In genomic region chr14:102319351-102320032, GRCh38 we compare ENCODE assay signal across 1 cellular context.
A peak's percentile ranks its signal among the peaks of the same experiment; 100 is the strongest.
TF ChIP-seq lines count a peak whose summit lies in the region.

Gene ZNF839 (plus strand): TSS chr14:102319746. CDS start chr14:102319766, 20 bp downstream.

TF ChIP-seq in HEK293, 187 proteins besides CTCF, POLR2A, EP300 and RAD21 (continued from another document and continues in another):
- TF ChIP-seq, protein P1, sequence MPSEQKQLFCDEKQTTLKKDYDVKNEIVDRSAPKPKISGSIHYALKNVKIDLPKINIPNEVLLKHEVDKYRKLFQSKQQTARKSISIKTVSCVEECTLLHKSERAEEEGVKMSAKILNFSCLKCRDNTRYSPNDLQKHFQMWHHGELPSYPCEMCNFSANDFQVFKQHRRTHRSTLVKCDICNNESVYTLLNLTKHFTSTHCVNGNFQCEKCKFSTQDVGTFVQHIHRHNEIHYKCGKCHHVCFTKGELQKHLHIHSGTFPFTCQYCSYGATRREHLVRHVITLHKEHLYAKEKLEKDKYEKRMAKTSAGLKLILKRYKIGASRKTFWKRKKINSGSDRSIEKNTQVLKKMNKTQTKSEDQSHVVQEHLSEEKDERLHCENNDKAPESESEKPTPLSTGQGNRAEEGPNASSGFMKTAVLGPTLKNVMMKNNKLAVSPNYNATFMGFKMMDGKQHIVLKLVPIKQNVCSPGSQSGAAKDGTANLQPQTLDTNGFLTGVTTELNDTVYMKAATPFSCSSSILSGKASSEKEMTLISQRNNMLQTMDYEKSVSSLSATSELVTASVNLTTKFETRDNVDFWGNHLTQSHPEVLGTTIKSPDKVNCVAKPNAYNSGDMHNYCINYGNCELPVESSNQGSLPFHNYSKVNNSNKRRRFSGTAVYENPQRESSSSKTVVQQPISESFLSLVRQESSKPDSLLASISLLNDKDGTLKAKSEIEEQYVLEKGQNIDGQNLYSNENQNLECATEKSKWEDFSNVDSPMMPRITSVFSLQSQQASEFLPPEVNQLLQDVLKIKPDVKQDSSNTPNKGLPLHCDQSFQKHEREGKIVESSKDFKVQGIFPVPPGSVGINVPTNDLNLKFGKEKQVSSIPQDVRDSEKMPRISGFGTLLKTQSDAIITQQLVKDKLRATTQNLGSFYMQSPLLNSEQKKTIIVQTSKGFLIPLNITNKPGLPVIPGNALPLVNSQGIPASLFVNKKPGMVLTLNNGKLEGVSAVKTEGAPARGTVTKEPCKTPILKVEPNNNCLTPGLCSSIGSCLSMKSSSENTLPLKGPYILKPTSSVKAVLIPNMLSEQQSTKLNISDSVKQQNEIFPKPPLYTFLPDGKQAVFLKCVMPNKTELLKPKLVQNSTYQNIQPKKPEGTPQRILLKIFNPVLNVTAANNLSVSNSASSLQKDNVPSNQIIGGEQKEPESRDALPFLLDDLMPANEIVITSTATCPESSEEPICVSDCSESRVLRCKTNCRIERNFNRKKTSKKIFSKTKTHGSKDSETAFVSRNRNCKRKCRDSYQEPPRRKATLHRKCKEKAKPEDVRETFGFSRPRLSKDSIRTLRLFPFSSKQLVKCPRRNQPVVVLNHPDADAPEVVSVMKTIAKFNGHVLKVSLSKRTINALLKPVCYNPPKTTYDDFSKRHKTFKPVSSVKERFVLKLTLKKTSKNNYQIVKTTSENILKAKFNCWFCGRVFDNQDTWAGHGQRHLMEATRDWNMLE (tag by site-specific recombination; conservative IDR thresholded peaks at IDR 0.05; ENCODE audit: low read depth) = 0 out of 2 replicates have a peak, but pooled peaks have one; percentile 16
- TF ChIP-seq ZNF777 (tag by site-specific recombination; IDR thresholded peaks at IDR 0.05; ENCODE audit: borderline replicate concordance) = no peak
- no peak for TF ChIP-seq HIC1 (tag by site-specific recombination; IDR thresholded peaks at IDR 0.05)
- no peak for TF ChIP-seq ZNF146 (tag by site-specific recombination; IDR thresholded peaks at IDR 0.05)
- TF ChIP-seq, protein P2, sequence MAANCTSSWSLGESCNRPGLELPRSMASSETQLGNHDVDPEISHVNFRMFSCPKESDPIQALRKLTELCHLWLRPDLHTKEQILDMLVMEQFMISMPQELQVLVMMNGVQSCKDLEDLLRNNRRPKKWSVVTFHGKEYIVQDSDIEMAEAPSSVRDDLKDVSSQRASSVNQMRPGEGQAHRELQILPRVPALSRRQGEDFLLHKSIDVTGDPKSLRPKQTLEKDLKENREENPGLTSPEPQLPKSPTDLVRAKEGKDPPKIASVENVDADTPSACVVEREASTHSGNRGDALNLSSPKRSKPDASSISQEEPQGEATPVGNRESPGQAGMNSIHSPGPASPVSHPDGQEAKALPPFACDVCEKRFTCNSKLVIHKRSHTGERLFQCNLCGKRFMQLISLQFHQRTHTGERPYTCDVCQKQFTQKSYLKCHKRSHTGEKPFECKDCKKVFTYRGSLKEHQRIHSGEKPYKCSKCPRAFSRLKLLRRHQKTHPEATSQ (tag by site-specific recombination; IDR thresholded peaks at IDR 0.05) = no peak
- TF ChIP-seq ZNF391 (tag by site-specific recombination; IDR thresholded peaks at IDR 0.05; ENCODE audit: borderline replicate concordance, low read depth) = peak; percentile 52
- TF ChIP-seq YY2 (tag by site-specific recombination; IDR thresholded peaks at IDR 0.05) = peak; percentile 82
- TF ChIP-seq, protein P3, sequence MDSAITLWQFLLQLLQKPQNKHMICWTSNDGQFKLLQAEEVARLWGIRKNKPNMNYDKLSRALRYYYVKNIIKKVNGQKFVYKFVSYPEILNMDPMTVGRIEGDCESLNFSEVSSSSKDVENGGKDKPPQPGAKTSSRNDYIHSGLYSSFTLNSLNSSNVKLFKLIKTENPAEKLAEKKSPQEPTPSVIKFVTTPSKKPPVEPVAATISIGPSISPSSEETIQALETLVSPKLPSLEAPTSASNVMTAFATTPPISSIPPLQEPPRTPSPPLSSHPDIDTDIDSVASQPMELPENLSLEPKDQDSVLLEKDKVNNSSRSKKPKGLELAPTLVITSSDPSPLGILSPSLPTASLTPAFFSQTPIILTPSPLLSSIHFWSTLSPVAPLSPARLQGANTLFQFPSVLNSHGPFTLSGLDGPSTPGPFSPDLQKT (IDR thresholded peaks at IDR 0.05; ENCODE audit: borderline replicate concordance, low read depth, low read length) = no peak
- no peak for TF ChIP-seq ZIC2 (tag by site-specific recombination; IDR thresholded peaks at IDR 0.05)
- TF ChIP-seq PRDM1 (tag by site-specific recombination; IDR thresholded peaks at IDR 0.05) = no peak
- no peak for TF ChIP-seq ZNF791 (tag by site-specific recombination; IDR thresholded peaks at IDR 0.05)
- TF ChIP-seq ZNF239 (tag by site-specific recombination; IDR thresholded peaks at IDR 0.05) = no peak
- no peak for TF ChIP-seq ZNF654 (tag by site-specific recombination; IDR thresholded peaks at IDR 0.05; ENCODE audit: low read depth)
- TF ChIP-seq KLF17 (tag by site-specific recombination; IDR thresholded peaks at IDR 0.05) = 0 out of 2 replicates have a peak, but pooled peaks have one; percentile 56
- TF ChIP-seq ZNF350 (tag by site-specific recombination; IDR thresholded peaks at IDR 0.05) = no peak
- no peak for TF ChIP-seq ZNF132 (tag by site-specific recombination; IDR thresholded peaks at IDR 0.05; ENCODE audit: borderline replicate concordance)
- TF ChIP-seq SALL2 (tag by site-specific recombination; IDR thresholded peaks at IDR 0.05; ENCODE audit: borderline replicate concordance) = no peak
- no peak for TF ChIP-seq ZNF26 (tag by site-specific recombination; IDR thresholded peaks at IDR 0.05)
- TF ChIP-seq ZNF530 (tag by site-specific recombination; IDR thresholded peaks at IDR 0.05; ENCODE audit: low read depth) = no peak
- no peak for TF ChIP-seq ZNF544 (tag by site-specific recombination; IDR thresholded peaks at IDR 0.05)
- no peak for TF ChIP-seq ZNF292 (tag by site-specific recombination; IDR thresholded peaks at IDR 0.05; ENCODE audit: borderline replicate concordance, low read depth)
- TF ChIP-seq ZNF48 (tag by site-specific recombination; IDR thresholded peaks at IDR 0.05) = no peak
- TF ChIP-seq, protein P4, sequence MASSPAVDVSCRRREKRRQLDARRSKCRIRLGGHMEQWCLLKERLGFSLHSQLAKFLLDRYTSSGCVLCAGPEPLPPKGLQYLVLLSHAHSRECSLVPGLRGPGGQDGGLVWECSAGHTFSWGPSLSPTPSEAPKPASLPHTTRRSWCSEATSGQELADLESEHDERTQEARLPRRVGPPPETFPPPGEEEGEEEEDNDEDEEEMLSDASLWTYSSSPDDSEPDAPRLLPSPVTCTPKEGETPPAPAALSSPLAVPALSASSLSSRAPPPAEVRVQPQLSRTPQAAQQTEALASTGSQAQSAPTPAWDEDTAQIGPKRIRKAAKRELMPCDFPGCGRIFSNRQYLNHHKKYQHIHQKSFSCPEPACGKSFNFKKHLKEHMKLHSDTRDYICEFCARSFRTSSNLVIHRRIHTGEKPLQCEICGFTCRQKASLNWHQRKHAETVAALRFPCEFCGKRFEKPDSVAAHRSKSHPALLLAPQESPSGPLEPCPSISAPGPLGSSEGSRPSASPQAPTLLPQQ (tag by site-specific recombination; IDR thresholded peaks at IDR 0.05) = peak; percentile 63; the same call in 1 of the 2 replicates
- no peak for TF ChIP-seq ZNF514 (tag by site-specific recombination; IDR thresholded peaks at IDR 0.05)
- no peak for TF ChIP-seq ZNF510 (tag by site-specific recombination; IDR thresholded peaks at IDR 0.05; ENCODE audit: insufficient replicate concordance)
- no peak for TF ChIP-seq ZNF133 (tag by site-specific recombination; IDR thresholded peaks at IDR 0.05)
- no peak for TF ChIP-seq ZNF707 (tag by site-specific recombination; IDR thresholded peaks at IDR 0.05)
- no peak for TF ChIP-seq ZNF280C (tag by site-specific recombination; IDR thresholded peaks at IDR 0.05)
- TF ChIP-seq ZNF404 (tag by site-specific recombination; IDR thresholded peaks at IDR 0.05) = no peak
- no peak for TF ChIP-seq ZNF416 (tag by site-specific recombination; IDR thresholded peaks at IDR 0.05)
- TF ChIP-seq KLF10 (tag by site-specific recombination; IDR thresholded peaks at IDR 0.05) = peak; percentile 65
- TF ChIP-seq ZBTB7A (tag by site-specific recombination; IDR thresholded peaks at IDR 0.05; ENCODE audit: low read depth) = no peak
- TF ChIP-seq ZNF19 (tag by site-specific recombination; IDR thresholded peaks at IDR 0.05; ENCODE audit: low read depth) = no peak
- peak; percentile 92 for TF ChIP-seq KLF16 (tag by site-specific recombination; IDR thresholded peaks at IDR 0.05)
- peak; percentile 85; the same call in 1 of the 2 replicates for TF ChIP-seq ZNF660 (tag by site-specific recombination; IDR thresholded peaks at IDR 0.05)
- TF ChIP-seq SETDB1 (IDR thresholded peaks at IDR 0.05; ENCODE audit: insufficient read length, low read length) = no peak
- TF ChIP-seq ZNF473 (tag by site-specific recombination; IDR thresholded peaks at IDR 0.05) = no peak
- TF ChIP-seq BCL11B (tag by site-specific recombination; IDR thresholded peaks at IDR 0.05; ENCODE audit: low read depth) = no peak
- TF ChIP-seq, protein P5, sequence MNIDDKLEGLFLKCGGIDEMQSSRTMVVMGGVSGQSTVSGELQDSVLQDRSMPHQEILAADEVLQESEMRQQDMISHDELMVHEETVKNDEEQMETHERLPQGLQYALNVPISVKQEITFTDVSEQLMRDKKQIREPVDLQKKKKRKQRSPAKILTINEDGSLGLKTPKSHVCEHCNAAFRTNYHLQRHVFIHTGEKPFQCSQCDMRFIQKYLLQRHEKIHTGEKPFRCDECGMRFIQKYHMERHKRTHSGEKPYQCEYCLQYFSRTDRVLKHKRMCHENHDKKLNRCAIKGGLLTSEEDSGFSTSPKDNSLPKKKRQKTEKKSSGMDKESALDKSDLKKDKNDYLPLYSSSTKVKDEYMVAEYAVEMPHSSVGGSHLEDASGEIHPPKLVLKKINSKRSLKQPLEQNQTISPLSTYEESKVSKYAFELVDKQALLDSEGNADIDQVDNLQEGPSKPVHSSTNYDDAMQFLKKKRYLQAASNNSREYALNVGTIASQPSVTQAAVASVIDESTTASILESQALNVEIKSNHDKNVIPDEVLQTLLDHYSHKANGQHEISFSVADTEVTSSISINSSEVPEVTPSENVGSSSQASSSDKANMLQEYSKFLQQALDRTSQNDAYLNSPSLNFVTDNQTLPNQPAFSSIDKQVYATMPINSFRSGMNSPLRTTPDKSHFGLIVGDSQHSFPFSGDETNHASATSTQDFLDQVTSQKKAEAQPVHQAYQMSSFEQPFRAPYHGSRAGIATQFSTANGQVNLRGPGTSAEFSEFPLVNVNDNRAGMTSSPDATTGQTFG (tag by site-specific recombination; IDR thresholded peaks at IDR 0.05; ENCODE audit: borderline replicate concordance) = no peak
- no peak for TF ChIP-seq REPIN1 (tag by site-specific recombination; IDR thresholded peaks at IDR 0.05; ENCODE audit: low read depth)
- peak; percentile 58; the same call in 1 of the 2 replicates for TF ChIP-seq ZNF677 (tag by site-specific recombination; IDR thresholded peaks at IDR 0.05)
- no peak for TF ChIP-seq ZNF529 (tag by site-specific recombination; IDR thresholded peaks at IDR 0.05; ENCODE audit: insufficient replicate concordance)
- no peak for TF ChIP-seq GLI2 (tag by site-specific recombination; IDR thresholded peaks at IDR 0.05; ENCODE audit: borderline replicate concordance, low read depth)
